9 cellular contexts compared by ENCODE assay signal in the genomic region with DNA sequence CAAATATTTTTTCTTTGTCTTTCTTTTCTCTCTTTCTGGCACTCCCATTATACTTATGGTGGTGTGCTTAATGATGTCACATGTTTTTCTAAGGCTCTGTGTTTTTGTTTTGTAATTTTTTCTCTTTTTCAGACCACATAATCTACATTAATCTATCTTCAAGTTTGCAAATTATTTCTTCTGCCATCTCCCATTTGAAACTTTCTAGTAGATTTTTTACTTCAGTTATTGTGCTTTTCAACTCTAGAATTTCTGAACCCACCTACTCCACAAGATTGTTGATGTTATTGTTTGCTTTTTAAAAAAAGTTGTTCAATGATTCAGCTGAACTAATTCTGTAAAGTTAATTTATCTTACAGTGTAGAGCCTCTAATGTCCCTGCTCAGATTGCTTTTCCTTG.
"Had no signal": no experiment of that assay in that cellular context is flagged by ENCODE, and none has a peak within 500 bp of the region (broad histone marks: within the 10 kb centered on the region; RNA-seq: fewer than 3 reads in every experiment).

No MANE protein-coding gene starts in this region.

- H3K4me1 ChIP-seq: HAP-1 had no signal

- H3K27ac ChIP-seq: GM23248, HL-60 had no signal

- ATAC-seq: HCT116, K562 had no signal

- H3K9ac ChIP-seq: GM23248 had no signal

- H3K4me3 ChIP-seq: GM23248, HAP-1, K562 had no signal

- H2AFZ ChIP-seq: GM23248 had no signal

- H3K9me3 ChIP-seq: HAP-1 had no signal

- DNase-seq: GM23248, GOT3, H7, IMR-90, KG1 had no signal

- H3K36me3 ChIP-seq: HAP-1 had no signal

- FAIRE-seq: K562 had no signal
